16 cellular contexts compared by ENCODE assay signal in the genomic region with DNA sequence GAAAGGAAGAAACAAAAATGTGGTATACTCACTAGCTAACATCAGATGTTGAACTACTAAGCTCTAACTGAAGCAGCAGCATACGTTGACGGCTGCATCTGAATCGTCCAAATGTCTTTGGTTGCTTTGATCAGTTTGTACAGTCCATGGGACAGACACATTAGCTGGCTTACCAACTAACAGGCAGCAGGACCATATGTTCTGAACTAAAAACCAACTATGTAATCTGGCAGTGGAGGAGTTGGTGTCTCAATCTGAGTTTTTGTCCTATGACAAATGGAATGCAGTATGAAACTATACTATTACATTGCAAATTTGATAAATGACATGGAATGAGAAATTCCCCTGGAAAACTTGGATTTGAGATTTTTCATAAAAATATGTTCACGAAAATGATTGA.
"Had no signal": no experiment of that assay in that cellular context is flagged by ENCODE, and none has a peak within 500 bp of the region (broad histone marks: within the 10 kb centered on the region; RNA-seq: fewer than 3 reads in every experiment).

No MANE protein-coding gene starts in this region.

- DNase-seq: activated CD4-positive, alpha-beta memory T cell treated with anti-CD3 and anti-CD28 coated beads, Interleukin-2, amount 10 ng/mL, durations not matched to agents 7 days and 5 days; activated CD4-positive, alpha-beta T cell treated with anti-CD3 and anti-CD28 coated beads for 36 hours; activated gamma-delta T cell treated with Interleukin-2 at 50 U/mL for 16 hours; activated naive CD8-positive, alpha-beta T cell treated with anti-CD3 and anti-CD28 coated beads for 36 hours; activated T-cell treated with anti-CD3 and anti-CD28 coated beads, Interleukin-2, amount 50 U/mL, for 72 hours; aorta; immature natural killer cell; naive thymus-derived CD4-positive, alpha-beta T cell; occipital lobe; stimulated activated CD4-positive, alpha-beta T cell treated with anti-CD3 and anti-CD28 coated beads, Interleukin-2, amount 100 ng/mL, for 24 hours; stimulated activated naive CD8-positive, alpha-beta T cell treated with anti-CD3 and anti-CD28 coated beads, Interleukin-15, Interleukin-2, amounts not matched to agents 100 U/mL and 50 U/mL, for 24 hours; T-helper 1 cell had no signal

- H3K9me3 ChIP-seq: prostate gland, suprapubic skin had no signal

- H3K27ac ChIP-seq: prostate gland, suprapubic skin, VCaP had no signal

- ATAC-seq: activated CD4-positive, alpha-beta T cell treated with anti-CD3 and anti-CD28 coated beads for 36 hours; activated T-cell treated with anti-CD3 and anti-CD28 coated beads, Interleukin-2, amount 50 U/mL, for 72 hours; naive thymus-derived CD4-positive, alpha-beta T cell; sciatic nerve; stimulated activated naive CD8-positive, alpha-beta T cell treated with anti-CD3 and anti-CD28 coated beads, Interleukin-15, Interleukin-2, amounts not matched to agents 100 U/mL and 50 U/mL, for 24 hours had no signal

- H3K4me3 ChIP-seq: prostate gland, suprapubic skin had no signal

- H3K36me3 ChIP-seq: prostate gland had no signal

- H3K27me3 ChIP-seq: suprapubic skin had no signal

- H3K4me1 ChIP-seq: prostate gland had no signal
